8 cellular contexts compared by ENCODE assay signal in genomic region chr2:90237923-90238361, GRCh38.
DNase-seq lines count a peak whose midpoint lies in the region; ATAC-seq and TF ChIP-seq lines count a peak whose summit lies in the region.
"Not testable (repeated sequence)": the region's sequence is repeated elsewhere in the genome, so short reads cannot be mapped to it uniquely, and the experiment has no call there.

No MANE protein-coding gene starts in this region.

- DNase-seq in 8988T (peak; percentile 14), NAMALWA (ENCODE audit: low spot score) (peak; percentile 25), colonic mucosa (peak; percentile 50), heart left ventricle (peak; percentile 23 to 80 (median 73)), memory B cell (ENCODE audit: low spot score in 2 of 2) (peak; percentile 46 to 48), spleen (peak; percentile 87)
- not testable (repeated sequence) for DNase-seq in GM06990 (ENCODE audit: extremely low read depth, insufficient read length)

- H3K4me1 ChIP-seq in colonic mucosa, heart left ventricle, spleen: not testable (repeated sequence)

- peak; percentile 53 for ATAC-seq in SK-N-SH treated with all-trans-retinoic acid at 6 μM for 48 hours
- not testable (repeated sequence) for ATAC-seq in heart left ventricle; memory B cell (ENCODE audit: low read depth)

- TF ChIP-seq CTCF in GM06990 (IDR thresholded peaks at IDR 0.05; ENCODE audit: insufficient read depth, low read length, poor library complexity, severe bottlenecking) (peak; percentile 27), colonic mucosa (IDR thresholded peaks at IDR 0.05) (peak; percentile 38), heart left ventricle (IDR thresholded peaks at IDR 0.05) (peak; percentile 9 to 50 (median 25)), spleen (IDR thresholded peaks at IDR 0.05 in 8 of 11, conservative IDR thresholded peaks at IDR 0.05 in 3 of 11) (peak in 6 of 11 experiments; percentile 12 to 54 (median 47))

- not testable (repeated sequence) for H3K9me3 Mint-ChIP-seq in memory B cell

- H3K36me3 ChIP-seq in GM06990 (ENCODE audit: control insufficient read depth, insufficient read depth, low read length); colonic mucosa; heart left ventricle; spleen: not testable (repeated sequence)

- H3K27me3 ChIP-seq in GM06990 (replicated peaks; ENCODE audit: control insufficient read depth, insufficient read depth, low read length); colonic mucosa; heart left ventricle: not testable (repeated sequence)
- H3K27me3 ChIP-seq in spleen (replicated peaks in 1 of 7) = peaks cover 0 to 11% (median 0%) of the 10 kb centered on the region in 7 donors

- not testable (repeated sequence) for H3K27ac ChIP-seq in colonic mucosa, heart left ventricle, spleen

- H3K36me3 Mint-ChIP-seq in memory B cell = not testable (repeated sequence)

- not testable (repeated sequence) for H3K9me3 ChIP-seq in colonic mucosa, heart left ventricle, spleen

- H3K27me3 Mint-ChIP-seq in memory B cell = not testable (repeated sequence)

- not testable (repeated sequence) for H3K4me3 ChIP-seq in GM06990 (replicated peaks; ENCODE audit: low read depth, low read length); colonic mucosa; heart left ventricle; spleen

- H3K4me3 Mint-ChIP-seq in memory B cell = not testable (repeated sequence)

- intact Hi-C loops in colonic mucosa (cut with DNase I); heart left ventricle (cut with DNase I); spleen (cut with DNase I; ENCODE audit: low total_unique reads): not testable (repeated sequence)

- not testable (repeated sequence) for H3K9ac ChIP-seq in colonic mucosa (ENCODE audit: low read depth in 2 of 2, low read length in 2 of 2)

- H3K4me1 Mint-ChIP-seq in memory B cell = not testable (repeated sequence)

- H3K27ac Mint-ChIP-seq in memory B cell = not testable (repeated sequence)

- TF ChIP-seq POLR2A in heart left ventricle (IDR thresholded peaks at IDR 0.05); spleen (IDR thresholded peaks at IDR 0.05): not testable (repeated sequence)

- 27 to 40% (median 34%) methylated on average over 20 to 31 of the region's 31 CpGs for WGBS in heart left ventricle, 4 donors
- 24 to 57% (median 36%) methylated on average over 9 to 31 of the region's 31 CpGs for WGBS in spleen, 5 donors
